8 cellular contexts compared by ENCODE assay signal in genomic region chr9:77647659-77648457, GRCh38. TPM values are rescaled to one million over a fixed set of nuclear protein-coding genes. Genes with fewer than 3 reads are reported as not detected.
A peak's percentile ranks its signal among the peaks of the same experiment; 100 is the strongest.
DNase-seq lines count a peak whose midpoint lies in the region; ATAC-seq, FAIRE-seq and TF ChIP-seq lines count a peak whose summit lies in the region.

Gene GNA14 (minus strand): TSS chr9:77648322. CDS start chr9:77647793, 529 bp downstream.

- peak within 1 kb of the TSS; percentile 84 for H2BK12ac ChIP-seq in H1 (ENCODE audit: low read depth, low read length)

- peaks cover 19% of the 10 kb centered on the region for H3K23me2 ChIP-seq in H1 (ENCODE audit: low read depth, low read length)

- no peaks in the 10 kb centered on the region for H3K27me3 Mint-ChIP-seq in mesothelial cell of epicardium (ENCODE audit: low read depth)

- no peak within 1 kb of the TSS for H3K27ac ChIP-seq in ACC112 (ENCODE audit: low read depth, low read length)
- H3K27ac ChIP-seq in IMR-90 (ENCODE audit: insufficient read depth, low read length): no peak within 1 kb of the TSS
- H3K27ac ChIP-seq in H1 (ENCODE audit: low read depth, low read length): no peak within 1 kb of the TSS
- H3K27ac ChIP-seq in mesodermal cell (ENCODE audit: low read depth, low read length, severe bottlenecking): no peak within 1 kb of the TSS
- H3K27ac ChIP-seq in vagina: peak within 1 kb of the TSS; percentile 69

- TF ChIP-seq RAD21 in IMR-90 (IDR thresholded peaks at IDR 0.05; ENCODE audit: low read length): no peak
- TF ChIP-seq RAD21 in H1 (IDR thresholded peaks at IDR 0.05 in 1 of 2, conservative IDR thresholded peaks at IDR 0.05 in 1 of 2; ENCODE audit: low read depth in 2 of 2, low read length in 2 of 2): no peak; a peak in 1 of 4 replicates

- H3K4me3 Mint-ChIP-seq in mesothelial cell of epicardium: no peak within 1 kb of the TSS

- dilution Hi-C loops in IMR-90 (cut with HindIII; ENCODE audit: low sequenced_read_pairs, unreplicated experiment): no loop called here

- H4K5ac ChIP-seq in IMR-90 (ENCODE audit: low read depth, low read length): no peak within 1 kb of the TSS
- H4K5ac ChIP-seq in H1 (ENCODE audit: insufficient read length, low read depth, low read length): no peak within 1 kb of the TSS

- H3K27me3 ChIP-seq in ACC112 (ENCODE audit: insufficient read depth, low read length) (peaks cover 33% of the 10 kb centered on the region), IMR-90 (ENCODE audit: control insufficient read depth, insufficient read depth, low read length) (peaks cover 41% of the 10 kb centered on the region), H1 (replicated peaks in 1 of 4; ENCODE audit: control insufficient read depth in 3 of 4, extremely low read depth in 1 of 4, insufficient read depth in 3 of 4, low read length in 3 of 4) (peaks cover 6 to 32% (median 21%) of the 10 kb centered on the region in 4 experiments), vagina (no peaks in the 10 kb centered on the region)

- H3K79me2 ChIP-seq in ACC112 (ENCODE audit: control insufficient read depth, insufficient read depth, low read length, unreplicated experiment) (no peaks in the 10 kb centered on the region), H1 (ENCODE audit: control insufficient read depth in 1 of 2, insufficient read depth in 2 of 2, low read length in 2 of 2) (no peaks in the 10 kb centered on the region)

- H4K91ac ChIP-seq in IMR-90 (ENCODE audit: insufficient read depth, low read depth, low read length) (no peak within 1 kb of the TSS), H1 (replicated peaks; ENCODE audit: insufficient read length, low read length) (peak within 1 kb of the TSS; percentile 5)

- TF ChIP-seq POLR2A in IMR-90 (IDR thresholded peaks at IDR 0.05; ENCODE audit: low read depth, low read length): no peak
- TF ChIP-seq POLR2A in H1 (IDR thresholded peaks at IDR 0.05; ENCODE audit: control extremely low read depth in 1 of 2, low read depth in 2 of 2, low read length in 2 of 2): no peak
- no peak for TF ChIP-seq POLR2A in vagina (IDR thresholded peaks at IDR 0.05)

- H3K23ac ChIP-seq in IMR-90 (ENCODE audit: low read depth, low read length): no peak within 1 kb of the TSS
- H3K23ac ChIP-seq in H1 (ENCODE audit: insufficient read length): no peak within 1 kb of the TSS

- TF ChIP-seq EP300 in H1 (IDR thresholded peaks at IDR 0.05; ENCODE audit: borderline replicate concordance in 1 of 2, low read depth in 2 of 2, low read length in 2 of 2): no peak

- H3K4me1 ChIP-seq in ACC112 (ENCODE audit: control insufficient read depth, insufficient read depth, low read length, unreplicated experiment) (peaks cover 6% of the 10 kb centered on the region), IMR-90 (ENCODE audit: control insufficient read depth, insufficient read depth, low read length) (no peaks in the 10 kb centered on the region), H1 (replicated peaks in 1 of 4; ENCODE audit: control insufficient read depth in 3 of 4, insufficient read depth in 4 of 4, low read length in 3 of 4) (peaks cover 0 to 17% (median 4%) of the 10 kb centered on the region in 4 experiments; a peak in 6 of 7 replicates), mesodermal cell (ENCODE audit: control insufficient read depth, insufficient read depth, low read length, poor library complexity, severe bottlenecking) (peaks cover 5% of the 10 kb centered on the region), vagina (peaks cover 42% of the 10 kb centered on the region)

- H3K18ac ChIP-seq in IMR-90 (ENCODE audit: low read depth, low read length) (no peak within 1 kb of the TSS), H1 (ENCODE audit: extremely low read depth, low read length) (peak within 1 kb of the TSS; percentile 71)

- H3K36me3 ChIP-seq in ACC112 (ENCODE audit: insufficient read depth, low read length) (no peaks in the 10 kb centered on the region), IMR-90 (ENCODE audit: control insufficient read depth, insufficient read depth, low read length) (no peaks in the 10 kb centered on the region), H1 (ENCODE audit: control insufficient read depth in 2 of 4, insufficient read depth in 4 of 4, low read length in 3 of 4) (no peaks in the 10 kb centered on the region), mesodermal cell (ENCODE audit: control insufficient read depth, insufficient read depth, low read length) (no peaks in the 10 kb centered on the region), vagina (no peaks in the 10 kb centered on the region)

- H3K4me1 Mint-ChIP-seq in mesothelial cell of epicardium: peaks cover 6% of the 10 kb centered on the region

- H3K56ac ChIP-seq in IMR-90 (ENCODE audit: extremely low read depth, insufficient read depth, low read length) (no peak within 1 kb of the TSS), H1 (replicated peaks; ENCODE audit: insufficient read length, low read depth, low read length) (no peak within 1 kb of the TSS)

- H2BK15ac ChIP-seq in IMR-90 (ENCODE audit: low read depth, low read length) (no peak within 1 kb of the TSS), H1 (ENCODE audit: low read length) (peak within 1 kb of the TSS; percentile 61; the same call in 1 of the 2 replicates)

- BruUV-seq in IMR-90 (replicated peaks; lab: Mats Ljungman, UMichigan): no TSS peak

- DNase-seq in IMR-90: no peak
- peak in 1 of 2 experiments; percentile 80 for DNase-seq in H1 (ENCODE audit: low read depth in 1 of 2, low spot score in 2 of 2)
- no peak for DNase-seq in vagina (ENCODE audit: extremely low spot score in 2 of 2)
- DNase-seq in stimulated activated CD8-positive, alpha-beta memory T cell treated with anti-CD3 and anti-CD28 coated beads, Interleukin-4, amount 100 ng/mL, for 48 hours: no peak
- DNase-seq in HEK293T (ENCODE audit: extremely low spot score): no peak
- DNase-seq in mesothelial cell of epicardium (ENCODE audit: low spot score in 2 of 2, unreplicated experiment in 2 of 2): no peak

- H3K9me3 Mint-ChIP-seq in mesothelial cell of epicardium: no peaks in the 10 kb centered on the region

- H2BK20ac ChIP-seq in IMR-90 (ENCODE audit: low read depth, low read length): no peak within 1 kb of the TSS
- peak within 1 kb of the TSS; percentile 44; the same call in 1 of the 2 replicates for H2BK20ac ChIP-seq in H1 (ENCODE audit: low read length)

- H2BK120ac ChIP-seq in IMR-90 (ENCODE audit: low read depth, low read length) (no peak within 1 kb of the TSS), H1 (replicated peaks; ENCODE audit: low read depth, low read length) (no peak within 1 kb of the TSS)

- H3K79me1 ChIP-seq in IMR-90 (ENCODE audit: low read depth in 1 of 2, low read length in 2 of 2) (no peaks in the 10 kb centered on the region), H1 (ENCODE audit: low read depth, low read length) (no peaks in the 10 kb centered on the region)

- H3K4me2 ChIP-seq in IMR-90 (ENCODE audit: low read depth, low read length) (peak within 1 kb of the TSS; percentile 33; the same call in 1 of the 2 replicates), H1 (ENCODE audit: insufficient read depth in 1 of 2, low read depth in 2 of 2, low read length in 2 of 2) (peak within 1 kb of the TSS; percentile 87 to 96)

- H2AK9ac ChIP-seq in IMR-90 (replicated peaks; ENCODE audit: low read depth, low read length, poor library complexity): peak within 1 kb of the TSS; percentile 28

- in situ Hi-C loops in IMR-90 (cut with MboI; ENCODE audit: low sequenced_read_pairs): no loop called here

- no peak for TF ChIP-seq CTCF in IMR-90 (conservative IDR thresholded peaks at IDR 0.05; ENCODE audit: low read depth, low read length)
- TF ChIP-seq CTCF in H1 (IDR thresholded peaks at IDR 0.05; ENCODE audit: control extremely low read depth in 1 of 3, insufficient read depth in 1 of 3, low read depth in 1 of 3, low read length in 3 of 3): no peak
- no peak for TF ChIP-seq CTCF in vagina (IDR thresholded peaks at IDR 0.05)
- TF ChIP-seq CTCF in mesothelial cell of epicardium (IDR thresholded peaks at IDR 0.05; ENCODE audit: unreplicated experiment): no peak

- WGBS in IMR-90 (ENCODE audit: extremely low coverage in 2 of 2, insufficient read length in 1 of 2), 2 experiments: 0% methylated on average over 4 of the region's 69 CpGs; no CpG with 5 or more reads in 1 of the 2 experiments
- 4% methylated on average over 64 of the region's 69 CpGs; no CpG with 5 or more reads in 1 of the 2 experiments for WGBS in H1 (ENCODE audit: extremely low coverage in 1 of 2, insufficient coverage in 1 of 2, insufficient read length in 1 of 2, insufficient replicate concordance in 2 of 2, low coverage in 1 of 2, low lambda C conversion rate in 2 of 2, missing lambda C conversion rate in 1 of 2), 2 experiments
- WGBS in mesodermal cell (ENCODE audit: insufficient coverage in 2 of 2), 2 experiments: 7 to 16% methylated on average over 43 to 49 of the region's 69 CpGs

- H3K4ac ChIP-seq in IMR-90 (ENCODE audit: low read depth, low read length) (no peak within 1 kb of the TSS), H1 (replicated peaks; ENCODE audit: insufficient read length, low read depth, low read length) (no peak within 1 kb of the TSS)

- POLR2A ChIA-PET in IMR-90 (lab: Charles Lee; ENCODE audit: unreplicated experiment): no interaction called here
- POLR2A ChIA-PET in H1 (lab: Charles Lee; ENCODE audit: partially characterized antibody): interaction anchor here (0.7 to 1.5 kb wide), 3 partner anchors 9 to 190 kb away, joined by 3 read pairs; no protein-coding TSS in a partner anchor
- POLR2A ChIA-PET in HEK293T (lab: Yijun Ruan, JAX): no interaction called here

- no peak within 1 kb of the TSS for H2AK5ac ChIP-seq in IMR-90 (ENCODE audit: low read depth, low read length)
- no peak within 1 kb of the TSS for H2AK5ac ChIP-seq in H1 (ENCODE audit: low read depth, low read length)

- intact Hi-C loops in IMR-90 (cut with micrococcal nuclease) (no loop called here), vagina (cut with DNase I) (no loop called here)

- no peak within 1 kb of the TSS for H4K8ac ChIP-seq in IMR-90 (ENCODE audit: low read depth in 2 of 2, low read length in 2 of 2)
- H4K8ac ChIP-seq in H1 (ENCODE audit: extremely low read depth, insufficient read depth, low read length): peak within 1 kb of the TSS; percentile 87

- peak within 1 kb of the TSS; percentile 72 for H2AFZ ChIP-seq in ACC112 (ENCODE audit: low read length, unreplicated experiment)
- peak within 1 kb of the TSS; percentile 81 for H2AFZ ChIP-seq in IMR-90 (replicated peaks; ENCODE audit: low read length, poor library complexity)
- H2AFZ ChIP-seq in H1 (ENCODE audit: low read length): peak within 1 kb of the TSS; percentile 94

- H3K4me3 ChIP-seq in ACC112 (ENCODE audit: low read depth, low read length) (peak within 1 kb of the TSS; percentile 80), IMR-90 (ENCODE audit: insufficient read depth, low read depth, low read length) (peak within 1 kb of the TSS; percentile 5; the same call in 1 of the 2 replicates), H1 (ENCODE audit: extremely low read depth in 1 of 4, insufficient read depth in 2 of 4, low read depth in 3 of 4, low read length in 4 of 4) (peak within 1 kb of the TSS; percentile 47 to 79 (median 75)), mesodermal cell (ENCODE audit: extremely low read depth, insufficient read depth, low read length, poor library complexity, severe bottlenecking) (peak within 1 kb of the TSS; percentile 40), vagina (peak within 1 kb of the TSS; percentile 56 to 68)

- ATAC-seq in IMR-90 (ENCODE audit: low read depth): peak; percentile 42

- H3K9me1 ChIP-seq in IMR-90 (ENCODE audit: insufficient read depth, low read length): no peaks in the 10 kb centered on the region

- no peaks in the 10 kb centered on the region for H3K36me3 Mint-ChIP-seq in mesothelial cell of epicardium

- H3K27ac Mint-ChIP-seq in mesothelial cell of epicardium: no peak within 1 kb of the TSS

- no peak within 1 kb of the TSS for H3K9ac ChIP-seq in IMR-90 (ENCODE audit: low read depth, low read length)
- H3K9ac ChIP-seq in H1 (replicated peaks in 1 of 4; ENCODE audit: extremely low read depth in 1 of 4, low read depth in 3 of 4, low read length in 3 of 4): peak within 1 kb of the TSS; percentile 21 to 69 (median 53); a peak in 6 of 7 replicates

- no peak within 1 kb of the TSS for H3K14ac ChIP-seq in IMR-90 (replicated peaks; ENCODE audit: low read depth, low read length)
- H3K14ac ChIP-seq in H1 (ENCODE audit: insufficient read length): no peak within 1 kb of the TSS

- H4K20me1 ChIP-seq in IMR-90 (ENCODE audit: insufficient read depth, low read length): no peaks in the 10 kb centered on the region
- no peaks in the 10 kb centered on the region for H4K20me1 ChIP-seq in H1 (replicated peaks in 1 of 2; ENCODE audit: control insufficient read depth in 1 of 2, insufficient read depth in 2 of 2, low read length in 2 of 2)

- CTCF ChIA-PET in IMR-90 (lab: Yijun Ruan, JAX) (interaction anchor here (1.8 kb wide), 1 partner anchor 8 kb away, joined by 4 read pairs; no protein-coding TSS in a partner anchor), H1 (lab: Charles Lee; ENCODE audit: partially characterized antibody) (interaction anchor here (0.6 to 7.9 kb wide), 23 partner anchors 10 to 929 kb away, joined by 3 to 102 read pairs (median 4); no protein-coding TSS in a partner anchor), HEK293T (lab: Yijun Ruan, JAX) (no interaction called here)

- H3K9me3 ChIP-seq in IMR-90 (ENCODE audit: control insufficient read depth, insufficient read depth, low read length) (no peaks in the 10 kb centered on the region), H1 (ENCODE audit: insufficient read depth in 2 of 2, low read depth in 1 of 2, low read length in 1 of 2) (no peaks in the 10 kb centered on the region), mesodermal cell (ENCODE audit: control insufficient read depth, low read length) (no peaks in the 10 kb centered on the region), vagina (no peaks in the 10 kb centered on the region)

- no peak for FAIRE-seq in H1 (lab: Jason Lieb, UNC)

- H2BK5ac ChIP-seq in IMR-90 (ENCODE audit: low read depth, low read length, poor library complexity, severe bottlenecking) (no peak within 1 kb of the TSS), H1 (ENCODE audit: low read depth, low read length) (peak within 1 kb of the TSS; percentile 35; the same call in 1 of the 2 replicates)

RNA-seq across cellular contexts. Expression of gene GNA14, which starts in this region (rescaled TPM):
- under 0.01 TPM in 1 of 2 replicates, not detected in the other for total RNA-seq in IMR-90 (2012; rRNA removed)
- 0.03 TPM in 1 of 2 replicates, not detected in the other for polyA plus RNA-seq in IMR-90 (2012; rRNA removed)
- 0.02 TPM in 1 of 2 replicates, not detected in the other for polyA plus RNA-seq in IMR-90 (2012; cell fraction: cytosol; rRNA removed)
- polyA plus RNA-seq in IMR-90 (2012; cell fraction: nucleus; rRNA removed; ENCODE audit: low replicate concordance): 0.15 TPM in 1 of 2 replicates, not detected in the other
- total RNA-seq in H1 (2021; fragmentation: NEBNext Ultra II Directional; extraction: Animal tissue kit (Norgen Biotek cat#: 25700)): 3.2 and 3.4 TPM in 2 replicates
- polyA plus RNA-seq in H1 (2011; rRNA removed): 3.8 and 6.3 TPM in 2 replicates
- polyA plus RNA-seq in H1 (2011; cell fraction: cytosol; rRNA removed): 4.3 TPM
- polyA plus RNA-seq in H1 (2011; cell fraction: nucleus; rRNA removed): 3.2 TPM
- 4.8 to 6.9 TPM (median 5.5 TPM) in 4 replicates for polyA plus RNA-seq in H1 (2012, experiment 1 of 2)
- 1.5 TPM for polyA plus RNA-seq in H1 (2012, experiment 2 of 2)
- polyA plus RNA-seq in H1 (2013, experiment 1 of 2): 11.6 TPM
- 11.7 TPM for polyA plus RNA-seq in H1 (2013, experiment 2 of 2)
- polyA minus RNA-seq in H1 (2011; rRNA and poly(A)+ RNA removed): 5.0 and 7.8 TPM in 2 replicates
- polyA minus RNA-seq in H1 (2011; cell fraction: cytosol; rRNA and poly(A)+ RNA removed): 2.6 TPM
- 4.8 TPM for polyA minus RNA-seq in H1 (2011; cell fraction: nucleus; rRNA and poly(A)+ RNA removed)
- polyA plus RNA-seq in mesodermal cell (2013, experiment 1 of 2): 8.8 TPM
- 7.7 TPM for polyA plus RNA-seq in mesodermal cell (2013, experiment 2 of 2)
- 11.0 TPM for total RNA-seq in vagina
- total RNA-seq in mesothelial cell of epicardium: 0.11 to 0.22 TPM (median 0.20 TPM) in 3 replicates

Comparison
In these comparisons a context has a peak if more than half of its experiments do, and no peak if none do; other contexts are left out.
1. Peak in ATAC-seq, H3K4me3 ChIP-seq and H3K4me2 ChIP-seq in IMR-90; RNA of the gene not detected or under 1 TPM.
2. H3K4me3 ChIP-seq: peak in every context shown above with its lines; median percentile 80 in ACC112; 75 in H1; 62 in vagina; 40 in mesodermal cell; 5 in IMR-90.